1 cellular context compared by ENCODE assay signal in the genomic region with DNA sequence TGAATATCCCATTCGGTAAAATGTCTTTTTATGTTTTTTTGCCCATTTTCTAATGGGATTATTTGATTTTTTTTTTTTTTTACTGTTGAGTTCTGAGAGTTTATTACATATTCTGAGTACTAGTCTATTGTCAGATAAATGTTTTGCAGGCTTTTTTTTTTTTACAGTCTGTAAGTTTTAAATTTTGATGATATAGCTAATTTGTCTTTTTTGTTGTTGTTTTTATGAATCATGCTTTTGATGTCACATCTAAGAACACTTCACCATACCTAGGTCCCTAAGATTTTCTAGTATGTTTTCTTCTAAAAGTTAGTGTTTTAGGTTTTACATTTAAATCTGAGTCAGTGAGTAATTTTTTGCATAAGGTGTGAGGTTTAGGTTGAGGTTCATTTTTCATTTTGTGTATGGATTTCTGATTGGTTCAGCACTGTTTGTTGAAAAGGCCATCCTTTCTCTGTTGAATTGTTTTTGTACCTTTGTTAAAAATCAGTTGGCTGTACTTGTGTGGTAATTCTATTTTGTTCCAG.
TF ChIP-seq lines count a peak whose summit lies in the region.

No MANE protein-coding gene starts in this region.

TF ChIP-seq in GM23338, 12 proteins besides CTCF, POLR2A, EP300 and RAD21 (continued from another document):
- TF ChIP-seq JUNB (IDR thresholded peaks at IDR 0.05; ENCODE audit: unreplicated experiment) (no peak), EZH2phosphoT487 (IDR thresholded peaks at IDR 0.05; ENCODE audit: unreplicated experiment) (no peak), ZNF462 (CRISPR knock-in tag; IDR thresholded peaks at IDR 0.05) (no peak), CREB1 (CRISPR knock-in tag; IDR thresholded peaks at IDR 0.05; ENCODE audit: low read depth) (no peak), ZNF331 (CRISPR knock-in tag; IDR thresholded peaks at IDR 0.05; ENCODE audit: low read depth) (no peak)
